ENCODE assay signal across 28 cellular contexts in the genomic region with DNA sequence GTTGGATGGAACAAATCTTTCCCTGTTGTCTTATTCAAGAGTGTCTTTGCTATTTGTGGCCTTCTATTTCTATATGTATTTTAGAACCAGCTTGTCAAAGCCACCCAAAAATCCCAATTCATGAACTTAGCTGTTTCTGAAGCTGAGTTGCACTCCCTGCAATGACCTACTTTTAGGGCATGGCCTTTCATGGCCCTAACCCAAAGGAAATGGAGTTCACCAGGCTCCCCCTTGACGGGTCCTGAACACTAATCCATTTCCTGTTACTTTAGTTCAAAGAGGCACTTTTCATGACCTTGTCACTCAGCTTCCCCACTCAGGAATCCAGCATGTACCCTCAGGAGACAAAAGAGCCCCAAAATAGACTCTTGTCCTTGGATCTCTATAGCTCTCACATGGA. TPM values are rescaled to one million over a fixed set of nuclear protein-coding genes. Genes with fewer than 3 reads are reported as not detected.
DNase-seq lines count a peak whose midpoint lies in the region; TF ChIP-seq lines count a peak whose summit lies in the region.
"Had no signal": no experiment of that assay in that cellular context is flagged by ENCODE, and none has a peak within 500 bp of the region (broad histone marks: within the 10 kb centered on the region; RNA-seq: fewer than 3 reads in every experiment).

No MANE protein-coding gene starts in this region.

- H3K27me3 Mint-ChIP-seq in activated CD4-positive, alpha-beta T cell treated with anti-CD3 and anti-CD28 coated beads, Interleukin-2, amount 10 ng/mL, durations not matched to agents 7 days and 5 days, result no peaks in the 10 kb centered on the region
- H3K27me3 Mint-ChIP-seq in activated CD4-positive, alpha-beta memory T cell treated with anti-CD3 and anti-CD28 coated beads, Interleukin-2, amount 10 ng/mL, durations not matched to agents 7 days and 5 days, result no peaks in the 10 kb centered on the region
- no peaks in the 10 kb centered on the region for H3K27me3 Mint-ChIP-seq in neural crest cell (ENCODE audit: low read depth)
- H3K27me3 Mint-ChIP-seq in Calu3 (ENCODE audit: unreplicated experiment), result no peaks in the 10 kb centered on the region
- H3K27me3 Mint-ChIP-seq: naive B cell had no signal

- CTCF ChIA-PET in activated CD4-positive, alpha-beta T cell treated with anti-CD3 and anti-CD28 coated beads, Interleukin-2, amount 10 ng/mL, durations not matched to agents 7 days and 5 days (lab: Charles Lee), result interaction anchor here (0.7 kb wide), 1 partner anchor 9 kb away, joined by 4 read pairs; no protein-coding TSS in a partner anchor
- CTCF ChIA-PET in activated CD4-positive, alpha-beta memory T cell treated with anti-CD3 and anti-CD28 coated beads, Interleukin-2, amount 10 ng/mL, durations not matched to agents 7 days and 5 days (lab: Charles Lee), result no interaction called here
- CTCF ChIA-PET in Calu3 (lab: Charles Lee), result interaction anchor here (0.9 kb wide), 1 partner anchor 48 kb away, joined by 4 read pairs; a partner anchor contains a TSS

- H3K36me3 Mint-ChIP-seq in activated CD4-positive, alpha-beta T cell treated with anti-CD3 and anti-CD28 coated beads, Interleukin-2, amount 10 ng/mL, durations not matched to agents 7 days and 5 days (ENCODE audit: low read depth), result peaks cover 16% of the 10 kb centered on the region
- H3K36me3 Mint-ChIP-seq in activated CD4-positive, alpha-beta memory T cell treated with anti-CD3 and anti-CD28 coated beads, Interleukin-2, amount 10 ng/mL, durations not matched to agents 7 days and 5 days (ENCODE audit: low read depth), result peaks cover 16% of the 10 kb centered on the region
- H3K36me3 Mint-ChIP-seq in neural crest cell (ENCODE audit: low read depth) (peaks cover 4% of the 10 kb centered on the region), Calu3 (ENCODE audit: insufficient read depth, unreplicated experiment) (no peaks in the 10 kb centered on the region)

- TF ChIP-seq CTCF in neural crest cell (conservative IDR thresholded peaks at IDR 0.05) (no peak), Calu3 (IDR thresholded peaks at IDR 0.05; ENCODE audit: unreplicated experiment) (no peak)

- peaks cover 32% of the 10 kb centered on the region for H3K4me1 Mint-ChIP-seq in activated CD4-positive, alpha-beta T cell treated with anti-CD3 and anti-CD28 coated beads, Interleukin-2, amount 10 ng/mL, durations not matched to agents 7 days and 5 days
- peaks cover 38% of the 10 kb centered on the region for H3K4me1 Mint-ChIP-seq in activated CD4-positive, alpha-beta memory T cell treated with anti-CD3 and anti-CD28 coated beads, Interleukin-2, amount 10 ng/mL, durations not matched to agents 7 days and 5 days
- H3K4me1 Mint-ChIP-seq in neural crest cell (peaks cover 51% of the 10 kb centered on the region), Calu3 (ENCODE audit: low read depth, unreplicated experiment) (no peaks in the 10 kb centered on the region)

- no peak overlapping the region for H3K4me3 ChIP-seq in Jurkat, Clone E6-1 (ENCODE audit: low read length)
- H3K4me3 ChIP-seq: A549, right atrium auricular region, SK-N-MC, vagina had no signal

- intact Hi-C loops in Calu3 (cut with micrococcal nuclease; ENCODE audit: unreplicated experiment), result no loop called here

- BruUV-seq in Calu3 (replicated peaks; lab: Mats Ljungman, UMichigan), result no TSS peak

- DNase-seq in activated CD4-positive, alpha-beta T cell treated with anti-CD3 and anti-CD28 coated beads, Interleukin-2, amount 10 ng/mL, durations not matched to agents 7 days and 5 days, result peak; percentile 7
- no peak for DNase-seq in activated CD4-positive, alpha-beta T cell treated with anti-CD3 and anti-CD28 coated beads, Interleukin-2, amount 50 U/mL, for 4 hours
- DNase-seq in Jurkat, Clone E6-1 (ENCODE audit: low read depth, low spot score), result peak; percentile 65
- peak; percentile 29 for DNase-seq in activated CD4-positive, alpha-beta memory T cell treated with anti-CD3 and anti-CD28 coated beads, Interleukin-2, amount 10 ng/mL, durations not matched to agents 7 days and 5 days
- DNase-seq in neural crest cell (ENCODE audit: low read depth, low spot score), result no peak
- no peak for DNase-seq in Calu3
- no peak for DNase-seq in activated effector memory CD4-positive, alpha-beta T cell treated with Interleukin-2 at 50 U/mL for 16 hours
- no peak for DNase-seq in A172 (ENCODE audit: low spot score)
- DNase-seq: activated CD4-positive, alpha-beta T cell treated with anti-CD3 and anti-CD28 coated beads for 4 hours; activated naive CD4-positive, alpha-beta T cell treated with Interleukin-2 at 50 U/mL for 16 hours; aorta; C1 segment of cervical spinal cord; DMS 273 treated with DMSO at 0.1 percent for 48 hours; effector CD4-positive, alpha-beta T cell; GF-D8; GOT3; mesenchymal stem cell; naive B cell; NCI-H1092; NCI-H2029 treated with DMSO at 0.1 percent for 48 hours; NCI-H446 treated with DMSO at 0.1 percent for 48 hours; RPMI8226; stimulated activated CD4-positive, alpha-beta T cell treated with anti-CD3 and anti-CD28 coated beads, Interleukin-12 subunit alpha, Interleukin-12 subunit beta, amount 100 ng/mL, for 4 hours; stimulated activated CD8-positive, alpha-beta memory T cell treated with anti-CD3 and anti-CD28 coated beads, Interleukin-4, amount 100 ng/mL, for 48 hours had no signal

- peaks cover 3% of the 10 kb centered on the region for H3K9me3 Mint-ChIP-seq in activated CD4-positive, alpha-beta T cell treated with anti-CD3 and anti-CD28 coated beads, Interleukin-2, amount 10 ng/mL, durations not matched to agents 7 days and 5 days
- no peaks in the 10 kb centered on the region for H3K9me3 Mint-ChIP-seq in activated CD4-positive, alpha-beta memory T cell treated with anti-CD3 and anti-CD28 coated beads, Interleukin-2, amount 10 ng/mL, durations not matched to agents 7 days and 5 days
- H3K9me3 Mint-ChIP-seq in neural crest cell (no peaks in the 10 kb centered on the region), Calu3 (ENCODE audit: low read depth, unreplicated experiment) (no peaks in the 10 kb centered on the region)
- H3K9me3 Mint-ChIP-seq: naive B cell had no signal

- POLR2A ChIA-PET in activated CD4-positive, alpha-beta T cell treated with anti-CD3 and anti-CD28 coated beads, Interleukin-2, amount 10 ng/mL, durations not matched to agents 7 days and 5 days (lab: Charles Lee), result no interaction called here
- POLR2A ChIA-PET in activated CD4-positive, alpha-beta memory T cell treated with anti-CD3 and anti-CD28 coated beads, Interleukin-2, amount 10 ng/mL, durations not matched to agents 7 days and 5 days (lab: Charles Lee), result interaction anchor here (0.8 kb wide), 1 partner anchor 48 kb away, joined by 5 read pairs; a partner anchor contains a TSS

- no peak overlapping the region for H3K4me3 Mint-ChIP-seq in activated CD4-positive, alpha-beta T cell treated with anti-CD3 and anti-CD28 coated beads, Interleukin-2, amount 10 ng/mL, durations not matched to agents 7 days and 5 days
- no peak overlapping the region for H3K4me3 Mint-ChIP-seq in activated CD4-positive, alpha-beta memory T cell treated with anti-CD3 and anti-CD28 coated beads, Interleukin-2, amount 10 ng/mL, durations not matched to agents 7 days and 5 days
- H3K4me3 Mint-ChIP-seq in neural crest cell (peak overlapping the region; percentile 62), Calu3 (ENCODE audit: low read depth, unreplicated experiment) (no peak overlapping the region)
- H3K4me3 Mint-ChIP-seq: naive B cell had no signal

- peak overlapping the region; percentile 7 for H3K27ac Mint-ChIP-seq in activated CD4-positive, alpha-beta T cell treated with anti-CD3 and anti-CD28 coated beads, Interleukin-2, amount 10 ng/mL, durations not matched to agents 7 days and 5 days
- peak overlapping the region; percentile 54 for H3K27ac Mint-ChIP-seq in activated CD4-positive, alpha-beta memory T cell treated with anti-CD3 and anti-CD28 coated beads, Interleukin-2, amount 10 ng/mL, durations not matched to agents 7 days and 5 days
- H3K27ac Mint-ChIP-seq in neural crest cell (ENCODE audit: unreplicated experiment), result no peak overlapping the region
- no peak overlapping the region for H3K27ac Mint-ChIP-seq in Calu3 (ENCODE audit: unreplicated experiment)

RNA-seq across cellular contexts. Expression of a gene that starts 7.6 kb away (rescaled TPM):
- 10 to 100 TPM; 15.0 to 15.4 TPM for total RNA-seq in activated CD4-positive, alpha-beta T cell treated with anti-CD3 and anti-CD28 coated beads, Interleukin-2, amount 10 ng/mL, durations not matched to agents 7 days and 5 days
- polyA plus RNA-seq in Jurkat, Clone E6-1 (2012; ENCODE audit: insufficient read depth, insufficient read length), result 15.0 TPM
- total RNA-seq in activated CD4-positive, alpha-beta memory T cell treated with anti-CD3 and anti-CD28 coated beads, Interleukin-2, amount 10 ng/mL, durations not matched to agents 7 days and 5 days, result 10 to 100 TPM; 21.2 to 22.2 TPM
- 19.1 and 20.2 TPM in 2 replicates for total RNA-seq in neural crest cell
- 9.4 and 10.4 TPM in 2 replicates for total RNA-seq in Calu3 (2022)
- 11.1 and 11.5 TPM in 2 replicates for total RNA-seq in A172 (2014; rRNA removed; shearing (Covaris generic))

RNA-seq across cellular contexts. Expression of a gene that starts 7.9 kb away (rescaled TPM):
- total RNA-seq in activated CD4-positive, alpha-beta T cell treated with anti-CD3 and anti-CD28 coated beads, Interleukin-2, amount 10 ng/mL, durations not matched to agents 7 days and 5 days, result under 1 TPM; 0.10 to 0.27 TPM
- not detected for polyA plus RNA-seq in Jurkat, Clone E6-1 (2012; ENCODE audit: insufficient read depth, insufficient read length)
- under 1 TPM in 1 of 2 experiments, not detected in 1; 0.25 TPM for total RNA-seq in activated CD4-positive, alpha-beta memory T cell treated with anti-CD3 and anti-CD28 coated beads, Interleukin-2, amount 10 ng/mL, durations not matched to agents 7 days and 5 days
- 4.3 and 7.8 TPM in 2 replicates for total RNA-seq in neural crest cell
- 0.52 and 1.1 TPM in 2 replicates for total RNA-seq in Calu3 (2022)
- total RNA-seq in A172 (2014; rRNA removed; shearing (Covaris generic)), result 1.9 and 2.7 TPM in 2 replicates
- total RNA-seq: vagina had no signal

RNA-seq across cellular contexts. Expression of a gene that starts 48.4 kb away (rescaled TPM):
- 10 to 100 TPM; 17.0 to 17.8 TPM for total RNA-seq in activated CD4-positive, alpha-beta T cell treated with anti-CD3 and anti-CD28 coated beads, Interleukin-2, amount 10 ng/mL, durations not matched to agents 7 days and 5 days
- 45.0 TPM for polyA plus RNA-seq in Jurkat, Clone E6-1 (2012; ENCODE audit: insufficient read depth, insufficient read length)
- 10 to 100 TPM; 18.1 to 18.4 TPM for total RNA-seq in activated CD4-positive, alpha-beta memory T cell treated with anti-CD3 and anti-CD28 coated beads, Interleukin-2, amount 10 ng/mL, durations not matched to agents 7 days and 5 days
- total RNA-seq in neural crest cell, result 24.5 and 27.3 TPM in 2 replicates
- 14.2 and 14.7 TPM in 2 replicates for total RNA-seq in Calu3 (2022)
- 28.6 and 30.4 TPM in 2 replicates for total RNA-seq in A172 (2014; rRNA removed; shearing (Covaris generic))

RNA-seq across cellular contexts. Expression of a gene that starts 48.6 kb away (rescaled TPM):
- 10 to 100 TPM; 11.9 to 13.8 TPM for total RNA-seq in activated CD4-positive, alpha-beta T cell treated with anti-CD3 and anti-CD28 coated beads, Interleukin-2, amount 10 ng/mL, durations not matched to agents 7 days and 5 days
- 18.6 TPM for polyA plus RNA-seq in Jurkat, Clone E6-1 (2012; ENCODE audit: insufficient read depth, insufficient read length)
- total RNA-seq in activated CD4-positive, alpha-beta memory T cell treated with anti-CD3 and anti-CD28 coated beads, Interleukin-2, amount 10 ng/mL, durations not matched to agents 7 days and 5 days, result 10 to 100 TPM; 10.5 to 16.1 TPM
- total RNA-seq in neural crest cell (46.0 and 46.8 TPM in 2 replicates), Calu3 (2022) (21.7 and 22.9 TPM in 2 replicates)
- total RNA-seq in A172 (2014; rRNA removed; shearing (Covaris generic)), result 13.7 and 14.5 TPM in 2 replicates

RNA-seq across cellular contexts. Expression of a gene that starts 54.0 kb away (rescaled TPM):
- under 1 TPM; 0.22 to 0.67 TPM for total RNA-seq in activated CD4-positive, alpha-beta T cell treated with anti-CD3 and anti-CD28 coated beads, Interleukin-2, amount 10 ng/mL, durations not matched to agents 7 days and 5 days
- 0.63 TPM for polyA plus RNA-seq in Jurkat, Clone E6-1 (2012; ENCODE audit: insufficient read depth, insufficient read length)
- under 1 TPM; 0.35 to 0.48 TPM for total RNA-seq in activated CD4-positive, alpha-beta memory T cell treated with anti-CD3 and anti-CD28 coated beads, Interleukin-2, amount 10 ng/mL, durations not matched to agents 7 days and 5 days
- 0.47 and 0.48 TPM in 2 replicates for total RNA-seq in neural crest cell
- 1.2 and 1.6 TPM in 2 replicates for total RNA-seq in Calu3 (2022)
- not detected in 2 replicates for total RNA-seq in A172 (2014; rRNA removed; shearing (Covaris generic))
- total RNA-seq: right atrium auricular region, vagina had no signal

Comparison
In these comparisons a context has a peak if more than half of its experiments do, and no peak if none do; other contexts are left out.
1. DNase-seq: peak in activated CD4-positive, alpha-beta T cell treated with anti-CD3 and anti-CD28 coated beads, Interleukin-2, amount 10 ng/mL, durations not matched to agents 7 days and 5 days (single experiment), Jurkat, Clone E6-1 (single experiment) and activated CD4-positive, alpha-beta memory T cell treated with anti-CD3 and anti-CD28 coated beads, Interleukin-2, amount 10 ng/mL, durations not matched to agents 7 days and 5 days (single experiment); none in activated CD4-positive, alpha-beta T cell treated with anti-CD3 and anti-CD28 coated beads, Interleukin-2, amount 50 U/mL, for 4 hours (0 of 2), neural crest cell (single experiment), Calu3 (single experiment), activated effector memory CD4-positive, alpha-beta T cell treated with Interleukin-2 at 50 U/mL for 16 hours (single experiment) and A172 (single experiment).
2. H3K27ac Mint-ChIP-seq: peak in activated CD4-positive, alpha-beta T cell treated with anti-CD3 and anti-CD28 coated beads, Interleukin-2, amount 10 ng/mL, durations not matched to agents 7 days and 5 days (single experiment) and activated CD4-positive, alpha-beta memory T cell treated with anti-CD3 and anti-CD28 coated beads, Interleukin-2, amount 10 ng/mL, durations not matched to agents 7 days and 5 days (single experiment); none in neural crest cell (single experiment) and Calu3 (single experiment).